Comparison of ENCODE assay signal across 1 cellular context in genomic region chr11:69430566-69430965, GRCh38.
TF ChIP-seq lines count a peak whose summit lies in the region.

No MANE protein-coding gene starts in this region.

TF ChIP-seq in H1, 55 proteins besides CTCF, POLR2A, EP300 and RAD21:
- no peak for TF ChIP-seq ASH2L (IDR thresholded peaks at IDR 0.05; ENCODE audit: low read length)
- TF ChIP-seq EZH2 (IDR thresholded peaks at IDR 0.05; ENCODE audit: low read depth, low read length, severe bottlenecking): no peak
- no peak for TF ChIP-seq GABPA (IDR thresholded peaks at IDR 0.05; ENCODE audit: borderline replicate concordance, insufficient read depth, low read length)
- no peak for TF ChIP-seq SIN3A (conservative IDR thresholded peaks at IDR 0.05 in 1 of 2, IDR thresholded peaks at IDR 0.05 in 1 of 2; ENCODE audit: low read depth in 1 of 2, low read length in 2 of 2)
